Comparison of ENCODE assay signal across 32 cellular contexts in the genomic region with DNA sequence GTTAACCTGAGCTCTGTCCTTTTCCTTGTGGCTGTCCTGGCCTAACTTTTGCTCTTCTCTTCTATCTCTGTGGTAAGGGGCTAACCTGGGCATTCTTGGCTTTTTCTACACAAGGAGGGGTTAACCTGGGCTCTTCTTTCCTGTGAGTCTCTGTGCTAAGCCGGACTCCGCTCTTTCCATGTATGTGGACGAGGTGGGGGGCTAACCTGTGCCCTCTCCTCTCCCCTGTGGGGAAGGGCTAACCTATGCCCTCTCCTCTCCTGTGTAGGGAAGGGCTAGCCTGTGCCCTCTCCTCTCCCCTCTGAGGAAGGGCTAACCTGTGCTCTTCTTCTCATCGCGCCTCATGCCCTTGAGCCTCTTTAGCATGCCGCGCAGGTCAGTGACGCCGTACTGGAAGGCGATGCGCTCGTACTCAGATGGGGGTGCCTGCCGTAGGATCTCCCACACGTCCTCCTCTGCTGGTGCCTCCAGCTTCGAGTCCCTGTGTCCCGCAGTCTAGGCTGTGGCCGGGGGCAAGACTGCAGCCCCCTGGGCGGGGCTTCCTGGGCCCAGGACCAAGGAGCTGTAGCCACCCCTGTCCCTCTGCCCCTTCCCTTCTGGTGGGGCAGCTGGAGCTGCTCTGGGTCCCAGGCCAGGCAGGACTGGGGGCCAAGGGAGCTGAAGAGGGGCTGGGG. TPM values are rescaled to one million over a fixed set of nuclear protein-coding genes. Genes with fewer than 3 reads are reported as not detected.
DNase-seq lines count a peak whose midpoint lies in the region; ATAC-seq, FAIRE-seq and TF ChIP-seq lines count a peak whose summit lies in the region.
"Had no signal": no experiment of that assay in that cellular context is flagged by ENCODE, and none has a peak within 500 bp of the region (broad histone marks: within the 10 kb centered on the region; RNA-seq: fewer than 3 reads in every experiment).

No MANE protein-coding gene starts in this region.

- H3K9ac ChIP-seq in SK-N-SH (no peak overlapping the region), neuronal stem cell (ENCODE audit: low read depth, low read length, poor library complexity) (peak overlapping the region; percentile 82)
- H3K9ac ChIP-seq: KMS-11 had no signal

- H3K18ac ChIP-seq in neuronal stem cell (ENCODE audit: low read length) = peak overlapping the region; percentile 93

- no peak overlapping the region for H3K27ac ChIP-seq in SK-N-SH (ENCODE audit: low read depth in 2 of 2, low read length in 1 of 2)
- H3K27ac ChIP-seq in left ventricle myocardium inferior (replicated peaks) = peak overlapping the region; percentile 97
- peak overlapping the region; percentile 78 for H3K27ac ChIP-seq in neuronal stem cell (replicated peaks; ENCODE audit: low read length)
- H3K27ac ChIP-seq: 22Rv1, C4-2B, KMS-11, RWPE1, SK-N-MC had no signal

- peak; percentile 23 for FAIRE-seq in HTR-8/SVneo (lab: Jason Lieb, UNC)
- FAIRE-seq: GM12891, H1 had no signal

- no peak for TF ChIP-seq RAD21 in SK-N-SH (IDR thresholded peaks at IDR 0.05; ENCODE audit: low read length)

- peak overlapping the region; percentile 83 for H2BK120ac ChIP-seq in neuronal stem cell (ENCODE audit: low read depth, low read length)

- no peak overlapping the region for H4K91ac ChIP-seq in neuronal stem cell (ENCODE audit: low read depth, low read length, poor library complexity)

- H3K36me3 ChIP-seq in SK-N-SH (replicated peaks in 1 of 2; ENCODE audit: control insufficient read depth in 1 of 2, insufficient read depth in 2 of 2, low read length in 1 of 2) = no peaks in the 10 kb centered on the region
- peaks cover 75% of the 10 kb centered on the region for H3K36me3 ChIP-seq in left ventricle myocardium inferior
- H3K36me3 ChIP-seq in neuronal stem cell (replicated peaks in 1 of 2; ENCODE audit: control insufficient read depth in 2 of 2, insufficient read depth in 2 of 2, low read length in 2 of 2) = no peaks in the 10 kb centered on the region

- peak overlapping the region; percentile 17 for H3K4ac ChIP-seq in neuronal stem cell (ENCODE audit: low read length)

- TF ChIP-seq EP300 in SK-N-SH (IDR thresholded peaks at IDR 0.05; ENCODE audit: borderline replicate concordance in 1 of 2, low read depth in 1 of 2, low read length in 1 of 2) = no peak

- ATAC-seq in SK-N-SH treated with all-trans-retinoic acid at 6 μM for 48 hours (no peak), GM21619 (IDR thresholded peaks at IDR 0.05; ENCODE audit: unreplicated experiment) (no peak)
- ATAC-seq: HCT116 had no signal

- intact Hi-C loops in left ventricle myocardium inferior (cut with micrococcal nuclease) = no loop called here

- H2AK5ac ChIP-seq in neuronal stem cell (ENCODE audit: low read depth, low read length) = peak overlapping the region; percentile 89

- peak overlapping the region; percentile 0 for H2BK5ac ChIP-seq in neuronal stem cell (ENCODE audit: low read length)

- POLR2A ChIA-PET in SK-N-SH (lab: Yijun Ruan, JAX) = interaction anchor here (0.8 kb wide), 1 partner anchor 112 kb away, joined by 3 read pairs; no protein-coding TSS in a partner anchor

- no peaks in the 10 kb centered on the region for H3K9me2 ChIP-seq in SK-N-SH

- H3F3A ChIP-seq in SK-N-SH (replicated peaks; ENCODE audit: insufficient read depth) = no peaks in the 10 kb centered on the region

- no peak overlapping the region for H4K8ac ChIP-seq in neuronal stem cell (ENCODE audit: low read depth, low read length)

- H3K4me3 ChIP-seq in SK-N-SH (ENCODE audit: low read depth in 2 of 2, low read length in 1 of 2) (no peak overlapping the region), left ventricle myocardium inferior (peak overlapping the region; percentile 77), neuronal stem cell (ENCODE audit: low read length in 2 of 2) (no peak overlapping the region)
- H3K4me3 ChIP-seq: SK-N-MC had no signal

- no peak overlapping the region for H3K23ac ChIP-seq in neuronal stem cell (ENCODE audit: low read depth, low read length, poor library complexity)

- H2AFZ ChIP-seq in SK-N-SH (ENCODE audit: low read depth) (no peak overlapping the region), neuronal stem cell (ENCODE audit: low read length) (peak overlapping the region; percentile 1)

- H3K9me3 ChIP-seq in SK-N-SH = no peaks in the 10 kb centered on the region
- no peaks in the 10 kb centered on the region for H3K9me3 ChIP-seq in left ventricle myocardium inferior (replicated peaks)
- H3K9me3 ChIP-seq in neuronal stem cell (replicated peaks in 1 of 2; ENCODE audit: control insufficient read depth in 2 of 2, insufficient read depth in 1 of 2, low read depth in 1 of 2, low read length in 2 of 2) = no peaks in the 10 kb centered on the region

- peaks cover 2% of the 10 kb centered on the region for H3K79me1 ChIP-seq in neuronal stem cell (ENCODE audit: low read depth, low read length)

- no peaks in the 10 kb centered on the region for H4K20me1 ChIP-seq in SK-N-SH (ENCODE audit: insufficient read depth)

- no peak overlapping the region for H3K14ac ChIP-seq in neuronal stem cell (ENCODE audit: low read length)

- peak; percentile 17 for DNase-seq in SK-N-SH
- DNase-seq in HTR-8/SVneo (ENCODE audit: insufficient read length, low spot score) = no peak
- DNase-seq in left ventricle myocardium inferior = no peak
- no peak for DNase-seq in neuronal stem cell (ENCODE audit: low spot score)
- no peak for DNase-seq in NCI-H1930 (lab: John Stamatoyannopoulos, UW)
- DNase-seq in erythroblast (lab: John Stamatoyannopoulos, UW) = no peak
- DNase-seq: CD8-positive, alpha-beta memory T cell; DMS 273 treated with DMSO at 0.1 percent for 48 hours; DMS79; EL; GDM1; IMR-90; MM.1S; NCI-H1092; NCI-H1417 treated with DMSO at 0.1 percent for 48 hours; NCI-H187; NCI-H2107; NCI-H446; NCI-H524 treated with DMSO at 0.1 percent for 48 hours; NCI-H82; NK-92 treated with Interleukin-12 subunit alpha and Interleukin-12 subunit beta, amount 100 ng/mL, for 24 hours; SIG-M5 had no signal

- no peak for TF ChIP-seq POLR2A in erythroblast (IDR thresholded peaks at IDR 0.05; ENCODE audit: low read length)

- H3K4me2 ChIP-seq in SK-N-SH (no peak overlapping the region), neuronal stem cell (ENCODE audit: insufficient read depth, low read length, poor library complexity, severe bottlenecking) (peak overlapping the region; percentile 21)
- H3K4me2 ChIP-seq: KMS-11 had no signal

- H3K27me3 ChIP-seq in SK-N-SH (ENCODE audit: insufficient read depth) (no peaks in the 10 kb centered on the region), left ventricle myocardium inferior (ENCODE audit: low read depth) (no peaks in the 10 kb centered on the region), neuronal stem cell (ENCODE audit: control insufficient read depth in 3 of 3, insufficient read depth in 3 of 3, low read depth in 1 of 3, low read length in 3 of 3) (peaks cover 0 to 40% (median 0%) of the 10 kb centered on the region in 3 experiments)

- WGBS in SK-N-SH (ENCODE audit: low lambda C conversion rate) = 71% methylated on average over 18 of the region's 18 CpGs
- no CpG with 5 or more reads among the region's 18 CpGs for WGBS in neuronal stem cell (ENCODE audit: extremely low coverage in 2 of 2, insufficient read length in 2 of 2, insufficient replicate concordance in 1 of 2), 2 donors

- H3K4me1 ChIP-seq in SK-N-SH (ENCODE audit: control insufficient read depth in 1 of 2, insufficient read depth in 2 of 2, low read depth in 1 of 2, low read length in 1 of 2) = no peaks in the 10 kb centered on the region
- peaks cover 84% of the 10 kb centered on the region for H3K4me1 ChIP-seq in left ventricle myocardium inferior
- peaks cover 5 to 9% of the 10 kb centered on the region in 2 donors for H3K4me1 ChIP-seq in neuronal stem cell (ENCODE audit: control insufficient read depth in 2 of 2, insufficient read depth in 1 of 2, low read depth in 1 of 2, low read length in 2 of 2)

- CTCF ChIA-PET in SK-N-SH (lab: Yijun Ruan, JAX) = interaction anchor here (1.0 to 5.3 kb wide), 3 partner anchors 8 to 39 kb away, joined by 3 to 26 read pairs (median 3); no protein-coding TSS in a partner anchor

- H2BK15ac ChIP-seq in neuronal stem cell (ENCODE audit: low read length) = peak overlapping the region; percentile 96

- peak overlapping the region; percentile 98 for H2BK12ac ChIP-seq in neuronal stem cell (ENCODE audit: low read length)

- TF ChIP-seq CTCF in SK-N-SH (IDR thresholded peaks at IDR 0.05) (no peak), left ventricle myocardium inferior (IDR thresholded peaks at IDR 0.05; ENCODE audit: borderline replicate concordance) (no peak)

- H3K79me2 ChIP-seq in SK-N-SH (ENCODE audit: insufficient read depth) = no peaks in the 10 kb centered on the region

TF ChIP-seq in SK-N-SH, 30 proteins besides CTCF, POLR2A, EP300 and RAD21 (continues in another document):
- TF ChIP-seq MXI1 (IDR thresholded peaks at IDR 0.05; ENCODE audit: low read depth, low read length) (no peak), EZH2phosphoT487 (IDR thresholded peaks at IDR 0.05; ENCODE audit: borderline replicate concordance, low read depth) (no peak), RCOR1 (IDR thresholded peaks at IDR 0.05; ENCODE audit: low read length) (no peak), MEF2A (IDR thresholded peaks at IDR 0.05; ENCODE audit: borderline replicate concordance, low read depth) (no peak), FOXJ3 (CRISPR knock-in tag; IDR thresholded peaks at IDR 0.05) (no peak)

TF ChIP-seq in SK-N-SH treated with all-trans-retinoic acid at 6 μM for 48 hours, 23 proteins besides CTCF, POLR2A, EP300 and RAD21 (continues in another document):
- TF ChIP-seq RARB (CRISPR knock-in tag; IDR thresholded peaks at IDR 0.05) = no peak

RNA-seq across cellular contexts. Expression of a gene that starts 6.5 kb away (rescaled TPM):
- not detected in 2 replicates for polyA plus RNA-seq in SK-N-SH (2012; rRNA removed)
- not detected in 2 replicates for polyA plus RNA-seq in SK-N-SH (2012; cell fraction: cytosol; rRNA removed)
- not detected in 2 replicates for polyA plus RNA-seq in SK-N-SH (2012; cell fraction: nucleus; rRNA removed)
- 2,538 TPM for total RNA-seq in left ventricle myocardium inferior
- polyA plus RNA-seq in neuronal stem cell (2013, experiment 1 of 2) = not detected
- polyA plus RNA-seq in neuronal stem cell (2013, experiment 2 of 2) = 0.01 TPM
- total RNA-seq: CD8-positive, alpha-beta memory T cell; H1; IMR-90 had no signal
- polyA plus RNA-seq: CD8-positive, alpha-beta memory T cell; IMR-90 had no signal

RNA-seq across cellular contexts. Expression of a gene that starts 32.3 kb away (rescaled TPM):
- 0.19 TPM in 1 of 2 replicates, not detected in the other for polyA plus RNA-seq in SK-N-SH (2012; rRNA removed)
- polyA plus RNA-seq in SK-N-SH (2012; cell fraction: cytosol; rRNA removed) = 0.08 and 0.09 TPM in 2 replicates
- 0.06 and 0.31 TPM in 2 replicates for polyA plus RNA-seq in SK-N-SH (2012; cell fraction: nucleus; rRNA removed)
- total RNA-seq in left ventricle myocardium inferior = 8.3 TPM
- polyA plus RNA-seq in neuronal stem cell (2013, experiment 1 of 2) = not detected
- 0.03 TPM for polyA plus RNA-seq in neuronal stem cell (2013, experiment 2 of 2)
- total RNA-seq: H1, IMR-90 had no signal
- polyA plus RNA-seq: CD8-positive, alpha-beta memory T cell; IMR-90 had no signal

Comparison
In these comparisons a context has a peak if more than half of its experiments do, and no peak if none do; other contexts are left out.
1. H3K27ac ChIP-seq: peak in left ventricle myocardium inferior (single experiment) and neuronal stem cell (single experiment); none in SK-N-SH (0 of 2).